In genomic region chr19:8110931-8111330, GRCh38 we compare ENCODE assay signal across 23 cellular contexts. TPM values are rescaled to one million over a fixed set of nuclear protein-coding genes. Genes with fewer than 3 reads are reported as not detected.
"Had no signal": no experiment of that assay in that cellular context is flagged by ENCODE, and none has a peak within 500 bp of the region (broad histone marks: within the 10 kb centered on the region; RNA-seq: fewer than 3 reads in every experiment).

No MANE protein-coding gene starts in this region.

- H3K27ac ChIP-seq: SJSA1, SK-N-MC had no signal

- H3K9me3 ChIP-seq: MG63, SJSA1 had no signal

- DNase-seq: IMR-90, Karpas-422, KG1, MG63, NCI-H1092 treated with DMSO at 0.1 percent for 48 hours, NCI-H1436, NCI-H187, NCI-H2029, NCI-H2081 treated with DMSO at 0.1 percent for 48 hours, NCI-H2171, NCI-H226, NCI-H446, NCI-H510A, NCI-H524 treated with DMSO at 0.1 percent for 48 hours, NCI-H69, NCI-H774, Right ventricle myocardium superior, RPMI8226, SIG-M5 had no signal

- H3K36me3 ChIP-seq: MG63, SJSA1 had no signal

- H3K4me3 ChIP-seq: MG63, SJSA1, SK-N-MC had no signal

- H3K4me1 ChIP-seq: SJSA1 had no signal

- ATAC-seq: HepG2 had no signal

RNA-seq across cellular contexts. Expression of gene FBN3, which starts 38.5 kb away (rescaled TPM):
- total RNA-seq: HT1080, IMR-90, Right ventricle myocardium superior, SJSA1 had no signal

RNA-seq across cellular contexts. Expression of gene CCL25, which starts 58.4 kb away (rescaled TPM):
- total RNA-seq: HepG2, HT1080, IMR-90, Right ventricle myocardium superior, SJSA1 had no signal
